In the genomic region with DNA sequence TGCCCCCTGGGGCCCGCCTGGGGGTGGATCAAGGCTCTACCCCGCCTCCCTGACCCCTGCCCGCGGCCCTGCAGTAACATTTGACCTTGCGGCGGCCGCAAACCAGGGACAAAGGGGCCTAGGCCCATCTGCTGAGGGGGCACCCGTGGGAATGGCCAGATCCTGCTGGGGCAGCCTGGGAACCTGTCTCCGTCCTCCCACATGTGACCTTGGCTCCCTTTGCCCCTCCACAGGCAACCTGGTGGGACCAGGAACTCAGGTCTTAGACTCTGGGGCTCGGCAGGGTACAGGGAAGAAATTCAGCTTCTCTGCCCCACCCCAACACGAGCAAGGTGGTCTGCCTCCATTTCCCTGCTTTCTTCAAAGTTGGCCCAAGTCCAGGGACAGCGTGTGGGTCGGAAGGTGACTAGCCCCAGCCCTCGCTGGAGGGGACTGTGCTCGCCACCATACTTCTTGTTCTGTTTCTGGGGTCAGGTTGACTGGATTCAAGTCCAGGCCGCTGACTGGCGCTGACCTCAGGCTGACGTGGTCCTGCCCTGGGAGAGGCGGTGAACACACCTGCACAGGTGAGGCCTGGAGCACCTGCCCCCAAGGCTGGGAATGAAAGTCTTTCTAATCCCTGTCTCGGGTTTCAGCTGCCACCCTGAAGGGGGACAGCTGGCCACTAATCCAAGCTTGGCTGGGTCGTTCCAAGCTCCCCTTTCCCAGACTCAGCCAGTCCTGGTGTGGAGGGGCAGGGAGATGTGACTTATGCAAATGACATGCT, we compare ENCODE assay signal across 1 cellular context.
TF ChIP-seq lines count a peak whose summit lies in the region.

No MANE protein-coding gene starts in this region.

TF ChIP-seq in K562, 482 proteins besides CTCF, POLR2A, EP300 and RAD21 (continued from another document and continues in another):
- TF ChIP-seq, protein P1, sequence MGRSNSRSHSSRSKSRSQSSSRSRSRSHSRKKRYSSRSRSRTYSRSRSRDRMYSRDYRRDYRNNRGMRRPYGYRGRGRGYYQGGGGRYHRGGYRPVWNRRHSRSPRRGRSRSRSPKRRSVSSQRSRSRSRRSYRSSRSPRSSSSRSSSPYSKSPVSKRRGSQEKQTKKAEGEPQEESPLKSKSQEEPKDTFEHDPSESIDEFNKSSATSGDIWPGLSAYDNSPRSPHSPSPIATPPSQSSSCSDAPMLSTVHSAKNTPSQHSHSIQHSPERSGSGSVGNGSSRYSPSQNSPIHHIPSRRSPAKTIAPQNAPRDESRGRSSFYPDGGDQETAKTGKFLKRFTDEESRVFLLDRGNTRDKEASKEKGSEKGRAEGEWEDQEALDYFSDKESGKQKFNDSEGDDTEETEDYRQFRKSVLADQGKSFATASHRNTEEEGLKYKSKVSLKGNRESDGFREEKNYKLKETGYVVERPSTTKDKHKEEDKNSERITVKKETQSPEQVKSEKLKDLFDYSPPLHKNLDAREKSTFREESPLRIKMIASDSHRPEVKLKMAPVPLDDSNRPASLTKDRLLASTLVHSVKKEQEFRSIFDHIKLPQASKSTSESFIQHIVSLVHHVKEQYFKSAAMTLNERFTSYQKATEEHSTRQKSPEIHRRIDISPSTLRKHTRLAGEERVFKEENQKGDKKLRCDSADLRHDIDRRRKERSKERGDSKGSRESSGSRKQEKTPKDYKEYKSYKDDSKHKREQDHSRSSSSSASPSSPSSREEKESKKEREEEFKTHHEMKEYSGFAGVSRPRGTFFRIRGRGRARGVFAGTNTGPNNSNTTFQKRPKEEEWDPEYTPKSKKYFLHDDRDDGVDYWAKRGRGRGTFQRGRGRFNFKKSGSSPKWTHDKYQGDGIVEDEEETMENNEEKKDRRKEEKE (IDR thresholded peaks at IDR 0.05; ENCODE audit: borderline replicate concordance in 1 of 2, control insufficient read depth in 1 of 2, low read depth in 2 of 2, low read length in 1 of 2) = no peak
- TF ChIP-seq ZNF766 (CRISPR knock-in tag; conservative IDR thresholded peaks at IDR 0.05) = no peak
- no peak for TF ChIP-seq MYBL2 (IDR thresholded peaks at IDR 0.05; ENCODE audit: low read depth)
- no peak for TF ChIP-seq MYBL2 (CRISPR knock-in tag; IDR thresholded peaks at IDR 0.05; ENCODE audit: borderline replicate concordance)
- TF ChIP-seq TARDBP (IDR thresholded peaks at IDR 0.05) = no peak
- no peak for TF ChIP-seq FOS (IDR thresholded peaks at IDR 0.05; ENCODE audit: extremely low read depth, insufficient read length)
- TF ChIP-seq NFXL1 (CRISPR knock-in tag; IDR thresholded peaks at IDR 0.05) = no peak
- TF ChIP-seq NFATC3 (IDR thresholded peaks at IDR 0.05) = no peak
- TF ChIP-seq ZNF830 (CRISPR knock-in tag; IDR thresholded peaks at IDR 0.05) = no peak
- TF ChIP-seq, protein P2, sequence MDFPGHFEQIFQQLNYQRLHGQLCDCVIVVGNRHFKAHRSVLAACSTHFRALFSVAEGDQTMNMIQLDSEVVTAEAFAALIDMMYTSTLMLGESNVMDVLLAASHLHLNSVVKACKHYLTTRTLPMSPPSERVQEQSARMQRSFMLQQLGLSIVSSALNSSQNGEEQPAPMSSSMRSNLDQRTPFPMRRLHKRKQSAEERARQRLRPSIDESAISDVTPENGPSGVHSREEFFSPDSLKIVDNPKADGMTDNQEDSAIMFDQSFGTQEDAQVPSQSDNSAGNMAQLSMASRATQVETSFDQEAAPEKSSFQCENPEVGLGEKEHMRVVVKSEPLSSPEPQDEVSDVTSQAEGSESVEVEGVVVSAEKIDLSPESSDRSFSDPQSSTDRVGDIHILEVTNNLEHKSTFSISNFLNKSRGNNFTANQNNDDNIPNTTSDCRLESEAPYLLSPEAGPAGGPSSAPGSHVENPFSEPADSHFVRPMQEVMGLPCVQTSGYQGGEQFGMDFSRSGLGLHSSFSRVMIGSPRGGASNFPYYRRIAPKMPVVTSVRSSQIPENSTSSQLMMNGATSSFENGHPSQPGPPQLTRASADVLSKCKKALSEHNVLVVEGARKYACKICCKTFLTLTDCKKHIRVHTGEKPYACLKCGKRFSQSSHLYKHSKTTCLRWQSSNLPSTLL (IDR thresholded peaks at IDR 0.05) = no peak
- no peak for TF ChIP-seq MECOM (CRISPR knock-in tag; IDR thresholded peaks at IDR 0.05)
- 0 out of 2 replicates have a peak, but pooled peaks have one; percentile 13 for TF ChIP-seq ARID1B (IDR thresholded peaks at IDR 0.05)
- TF ChIP-seq SIRT6 (IDR thresholded peaks at IDR 0.05; ENCODE audit: low read depth, low read length) = no peak
- TF ChIP-seq, protein P3, sequence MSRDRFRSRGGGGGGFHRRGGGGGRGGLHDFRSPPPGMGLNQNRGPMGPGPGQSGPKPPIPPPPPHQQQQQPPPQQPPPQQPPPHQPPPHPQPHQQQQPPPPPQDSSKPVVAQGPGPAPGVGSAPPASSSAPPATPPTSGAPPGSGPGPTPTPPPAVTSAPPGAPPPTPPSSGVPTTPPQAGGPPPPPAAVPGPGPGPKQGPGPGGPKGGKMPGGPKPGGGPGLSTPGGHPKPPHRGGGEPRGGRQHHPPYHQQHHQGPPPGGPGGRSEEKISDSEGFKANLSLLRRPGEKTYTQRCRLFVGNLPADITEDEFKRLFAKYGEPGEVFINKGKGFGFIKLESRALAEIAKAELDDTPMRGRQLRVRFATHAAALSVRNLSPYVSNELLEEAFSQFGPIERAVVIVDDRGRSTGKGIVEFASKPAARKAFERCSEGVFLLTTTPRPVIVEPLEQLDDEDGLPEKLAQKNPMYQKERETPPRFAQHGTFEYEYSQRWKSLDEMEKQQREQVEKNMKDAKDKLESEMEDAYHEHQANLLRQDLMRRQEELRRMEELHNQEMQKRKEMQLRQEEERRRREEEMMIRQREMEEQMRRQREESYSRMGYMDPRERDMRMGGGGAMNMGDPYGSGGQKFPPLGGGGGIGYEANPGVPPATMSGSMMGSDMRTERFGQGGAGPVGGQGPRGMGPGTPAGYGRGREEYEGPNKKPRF (IDR thresholded peaks at IDR 0.05; ENCODE audit: low read depth, low read length) = no peak
- no peak for TF ChIP-seq FOXA3 (CRISPR knock-in tag; conservative IDR thresholded peaks at IDR 0.05 in 1 of 2, IDR thresholded peaks at IDR 0.05 in 1 of 2)
- no peak for TF ChIP-seq RBM25 (IDR thresholded peaks at IDR 0.05; ENCODE audit: low read depth, low read length, severe bottlenecking)
- TF ChIP-seq ZEB2 (IDR thresholded peaks at IDR 0.05) = peak; percentile 51; the same call in 1 of the 2 replicates
- TF ChIP-seq MAFG (tag; conservative IDR thresholded peaks at IDR 0.05) = no peak
- no peak for TF ChIP-seq POU5F1 (IDR thresholded peaks at IDR 0.05; ENCODE audit: borderline replicate concordance, low read depth, low read length, partially characterized antibody)
- TF ChIP-seq, protein P4, sequence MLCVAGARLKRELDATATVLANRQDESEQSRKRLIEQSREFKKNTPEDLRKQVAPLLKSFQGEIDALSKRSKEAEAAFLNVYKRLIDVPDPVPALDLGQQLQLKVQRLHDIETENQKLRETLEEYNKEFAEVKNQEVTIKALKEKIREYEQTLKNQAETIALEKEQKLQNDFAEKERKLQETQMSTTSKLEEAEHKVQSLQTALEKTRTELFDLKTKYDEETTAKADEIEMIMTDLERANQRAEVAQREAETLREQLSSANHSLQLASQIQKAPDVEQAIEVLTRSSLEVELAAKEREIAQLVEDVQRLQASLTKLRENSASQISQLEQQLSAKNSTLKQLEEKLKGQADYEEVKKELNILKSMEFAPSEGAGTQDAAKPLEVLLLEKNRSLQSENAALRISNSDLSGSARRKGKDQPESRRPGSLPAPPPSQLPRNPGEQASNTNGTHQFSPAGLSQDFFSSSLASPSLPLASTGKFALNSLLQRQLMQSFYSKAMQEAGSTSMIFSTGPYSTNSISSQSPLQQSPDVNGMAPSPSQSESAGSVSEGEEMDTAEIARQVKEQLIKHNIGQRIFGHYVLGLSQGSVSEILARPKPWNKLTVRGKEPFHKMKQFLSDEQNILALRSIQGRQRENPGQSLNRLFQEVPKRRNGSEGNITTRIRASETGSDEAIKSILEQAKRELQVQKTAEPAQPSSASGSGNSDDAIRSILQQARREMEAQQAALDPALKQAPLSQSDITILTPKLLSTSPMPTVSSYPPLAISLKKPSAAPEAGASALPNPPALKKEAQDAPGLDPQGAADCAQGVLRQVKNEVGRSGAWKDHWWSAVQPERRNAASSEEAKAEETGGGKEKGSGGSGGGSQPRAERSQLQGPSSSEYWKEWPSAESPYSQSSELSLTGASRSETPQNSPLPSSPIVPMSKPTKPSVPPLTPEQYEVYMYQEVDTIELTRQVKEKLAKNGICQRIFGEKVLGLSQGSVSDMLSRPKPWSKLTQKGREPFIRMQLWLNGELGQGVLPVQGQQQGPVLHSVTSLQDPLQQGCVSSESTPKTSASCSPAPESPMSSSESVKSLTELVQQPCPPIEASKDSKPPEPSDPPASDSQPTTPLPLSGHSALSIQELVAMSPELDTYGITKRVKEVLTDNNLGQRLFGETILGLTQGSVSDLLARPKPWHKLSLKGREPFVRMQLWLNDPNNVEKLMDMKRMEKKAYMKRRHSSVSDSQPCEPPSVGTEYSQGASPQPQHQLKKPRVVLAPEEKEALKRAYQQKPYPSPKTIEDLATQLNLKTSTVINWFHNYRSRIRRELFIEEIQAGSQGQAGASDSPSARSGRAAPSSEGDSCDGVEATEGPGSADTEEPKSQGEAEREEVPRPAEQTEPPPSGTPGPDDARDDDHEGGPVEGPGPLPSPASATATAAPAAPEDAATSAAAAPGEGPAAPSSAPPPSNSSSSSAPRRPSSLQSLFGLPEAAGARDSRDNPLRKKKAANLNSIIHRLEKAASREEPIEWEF (CRISPR knock-in tag; IDR thresholded peaks at IDR 0.05) = no peak
- TF ChIP-seq ZNF589 (CRISPR knock-in tag; IDR thresholded peaks at IDR 0.05; ENCODE audit: low read depth) = peak; percentile 31; the same call in 1 of the 2 replicates
- no peak for TF ChIP-seq ZBTB49 (CRISPR knock-in tag; IDR thresholded peaks at IDR 0.05; ENCODE audit: borderline replicate concordance)
- TF ChIP-seq, protein P5, sequence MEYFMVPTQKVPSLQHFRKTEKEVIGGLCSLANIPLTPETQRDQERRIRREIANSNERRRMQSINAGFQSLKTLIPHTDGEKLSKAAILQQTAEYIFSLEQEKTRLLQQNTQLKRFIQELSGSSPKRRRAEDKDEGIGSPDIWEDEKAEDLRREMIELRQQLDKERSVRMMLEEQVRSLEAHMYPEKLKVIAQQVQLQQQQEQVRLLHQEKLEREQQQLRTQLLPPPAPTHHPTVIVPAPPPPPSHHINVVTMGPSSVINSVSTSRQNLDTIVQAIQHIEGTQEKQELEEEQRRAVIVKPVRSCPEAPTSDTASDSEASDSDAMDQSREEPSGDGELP (CRISPR knock-in tag; IDR thresholded peaks at IDR 0.05; ENCODE audit: borderline replicate concordance) = no peak; the same call in 1 of the 2 replicates
- no peak for TF ChIP-seq KAT7 (CRISPR knock-in tag; IDR thresholded peaks at IDR 0.05; ENCODE audit: borderline replicate concordance)
- no peak for TF ChIP-seq POLR3G (IDR thresholded peaks at IDR 0.05; ENCODE audit: extremely low read depth, insufficient read length, insufficient replicate concordance)
- no peak for TF ChIP-seq HNRNPK (IDR thresholded peaks at IDR 0.05; ENCODE audit: low read depth, low read length, poor library complexity, severe bottlenecking)
- TF ChIP-seq TEAD4 (IDR thresholded peaks at IDR 0.05; ENCODE audit: low read length) = no peak
- no peak for TF ChIP-seq TEAD4 (CRISPR knock-in tag; IDR thresholded peaks at IDR 0.05; ENCODE audit: borderline replicate concordance)
- no peak for TF ChIP-seq ARHGAP35 (IDR thresholded peaks at IDR 0.05; ENCODE audit: partially characterized antibody)
- no peak for TF ChIP-seq SAFB2 (IDR thresholded peaks at IDR 0.05; ENCODE audit: borderline replicate concordance, low read depth, low read length, severe bottlenecking)
- TF ChIP-seq ELF2 (CRISPR knock-in tag; IDR thresholded peaks at IDR 0.05) = no peak
- no peak for TF ChIP-seq GTF3C2 (IDR thresholded peaks at IDR 0.05; ENCODE audit: borderline replicate concordance, extremely low read depth, insufficient read length)
- no peak for TF ChIP-seq FOXM1 (IDR thresholded peaks at IDR 0.05; ENCODE audit: low read depth)
- no peak for TF ChIP-seq FOXM1 (CRISPR knock-in tag; IDR thresholded peaks at IDR 0.05; ENCODE audit: low read depth)
- TF ChIP-seq CREM (IDR thresholded peaks at IDR 0.05; ENCODE audit: low read depth) = peak; percentile 6; the same call in 1 of the 2 replicates
- no peak for TF ChIP-seq TCF3 (CRISPR knock-in tag; IDR thresholded peaks at IDR 0.05)
- no peak for TF ChIP-seq TGIF2 (CRISPR knock-in tag; IDR thresholded peaks at IDR 0.05)
- no peak for TF ChIP-seq FOXK1 (CRISPR knock-in tag; IDR thresholded peaks at IDR 0.05; ENCODE audit: borderline replicate concordance)
- peak; percentile 91 for TF ChIP-seq NFIC (IDR thresholded peaks at IDR 0.05)
- no peak for TF ChIP-seq RBM34 (IDR thresholded peaks at IDR 0.05; ENCODE audit: borderline replicate concordance, insufficient read depth, low read length)
- no peak for TF ChIP-seq ZBTB8A (IDR thresholded peaks at IDR 0.05; ENCODE audit: partially characterized antibody)
- no peak for TF ChIP-seq ILF3 (IDR thresholded peaks at IDR 0.05; ENCODE audit: borderline replicate concordance)
- TF ChIP-seq YBX1 (IDR thresholded peaks at IDR 0.05) = no peak
- no peak for TF ChIP-seq HSF4 (CRISPR knock-in tag; IDR thresholded peaks at IDR 0.05; ENCODE audit: borderline replicate concordance)
